16 cellular contexts compared by ENCODE assay signal in the genomic region with DNA sequence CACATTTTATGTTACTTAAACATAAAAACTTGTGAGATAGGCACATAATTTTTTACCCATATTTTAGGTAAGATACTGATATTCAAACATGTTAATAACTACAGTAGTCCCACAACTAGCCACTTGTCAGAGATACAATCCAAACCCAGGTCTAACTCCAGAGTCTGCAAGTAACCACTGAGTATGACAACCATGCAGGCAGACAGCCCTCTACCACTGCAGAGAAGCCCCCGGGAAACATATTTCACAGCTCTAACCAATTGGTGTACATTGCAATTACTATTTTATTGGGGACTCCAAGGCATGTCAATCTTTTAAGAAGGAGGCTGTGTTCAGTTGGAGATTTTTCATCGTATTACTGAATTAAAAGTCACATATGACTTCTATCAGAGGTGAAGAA.
A peak's percentile ranks its signal among the peaks of the same experiment; 100 is the strongest.
DNase-seq lines count a peak whose midpoint lies in the region; ATAC-seq and TF ChIP-seq lines count a peak whose summit lies in the region.
"Had no signal": no experiment of that assay in that cellular context is flagged by ENCODE, and none has a peak within 500 bp of the region (broad histone marks: within the 10 kb centered on the region; RNA-seq: fewer than 3 reads in every experiment).

No MANE protein-coding gene starts in this region.

- peak overlapping the region in 9 of 10 donors; percentile 29 to 82 (median 61) for H3K27ac ChIP-seq in heart right ventricle
- peak overlapping the region; percentile 87 for H3K27ac ChIP-seq in brain microvascular endothelial cell
- H3K27ac ChIP-seq: prostate gland, WERI-Rb-1 had no signal

- no peaks in the 10 kb centered on the region for H3K27me3 ChIP-seq in heart right ventricle
- no peaks in the 10 kb centered on the region for H3K27me3 ChIP-seq in brain microvascular endothelial cell (replicated peaks)

- 57 to 72% methylated on average over 2 of the region's 2 CpGs for WGBS in heart right ventricle, 2 donors

- in situ Hi-C loops in brain microvascular endothelial cell (cut with HindIII; ENCODE audit: low pct_ligation_motif_present, low sequenced_read_pairs), result no loop called here
- in situ Hi-C loops in GM13976 (cut with MboI; ENCODE audit: low sequenced_read_pairs, unreplicated experiment), result no loop called here

- H3K4me3 ChIP-seq in heart right ventricle (no peak overlapping the region), brain microvascular endothelial cell (ENCODE audit: low read depth, low read length) (no peak overlapping the region)
- H3K4me3 ChIP-seq: prostate gland had no signal

- H3K4me1 Mint-ChIP-seq in type B pancreatic cell (ENCODE audit: unreplicated experiment), result peaks cover 56% of the 10 kb centered on the region

- no peaks in the 10 kb centered on the region for H3K9me3 Mint-ChIP-seq in type B pancreatic cell
- H3K9me3 Mint-ChIP-seq: CD8-positive, alpha-beta memory T cell had no signal

- H3K36me3 ChIP-seq in heart right ventricle (no peaks in the 10 kb centered on the region), brain microvascular endothelial cell (replicated peaks) (no peaks in the 10 kb centered on the region)
- H3K36me3 ChIP-seq: prostate gland, WERI-Rb-1 had no signal

- no peak for TF ChIP-seq CTCF in heart right ventricle (IDR thresholded peaks at IDR 0.05)
- TF ChIP-seq CTCF in brain microvascular endothelial cell (IDR thresholded peaks at IDR 0.05; ENCODE audit: low read depth, low read length, missing control alignments), result no peak
- no peak for TF ChIP-seq CTCF in type B pancreatic cell (conservative IDR thresholded peaks at IDR 0.05)
- no peak for TF ChIP-seq CTCF in GM13976 (IDR thresholded peaks at IDR 0.05; ENCODE audit: borderline replicate concordance, control extremely low read depth, extremely low read depth, insufficient read depth, missing control alignments)

- H3K27me3 Mint-ChIP-seq in type B pancreatic cell, result no peaks in the 10 kb centered on the region

- peaks cover 7 to 50% (median 40%) of the 10 kb centered on the region in 9 donors for H3K4me1 ChIP-seq in heart right ventricle
- H3K4me1 ChIP-seq: prostate gland had no signal

- intact Hi-C loops in heart right ventricle (cut with DNase I) (loop anchor here in 9 of 10 donors (2.0 to 10.0 kb wide), 7 partner anchors 65 to 357 kb away; no protein-coding TSS in a partner anchor), Right ventricle myocardium superior (cut with DNase I) (loop anchor here (10.0 kb wide), 1 partner anchor 87 kb away; no protein-coding TSS in a partner anchor)

- H3K27ac Mint-ChIP-seq in type B pancreatic cell, result peak overlapping the region; percentile 28

- no peak for ATAC-seq in heart right ventricle
- no peak for ATAC-seq in Right ventricle myocardium superior (ENCODE audit: poor library complexity)
- no peak for ATAC-seq in HG02798 (IDR thresholded peaks at IDR 0.05; ENCODE audit: poor library complexity, unreplicated experiment)

- H3K9me3 ChIP-seq in heart right ventricle, result no peaks in the 10 kb centered on the region
- H3K9me3 ChIP-seq: prostate gland had no signal

- H3K4me3 Mint-ChIP-seq in type B pancreatic cell, result peak overlapping the region; percentile 53
- H3K4me3 Mint-ChIP-seq: CD8-positive, alpha-beta memory T cell had no signal

- DNase-seq in heart right ventricle (no peak), Right ventricle myocardium superior (no peak), brain microvascular endothelial cell (no peak), myocyte (ENCODE audit: low read depth) (peak; percentile 49), type B pancreatic cell (ENCODE audit: extremely low spot score, unreplicated experiment) (no peak), NCI-H1092 (lab: John Stamatoyannopoulos, UW) (no peak), GM13976 (ENCODE audit: low spot score) (no peak)
- DNase-seq: activated gamma-delta T cell treated with Interleukin-2 at 50 U/mL for 16 hours; CD8-positive, alpha-beta memory T cell; GDM1; NCI-H1930; NCI-H524; SW 1271; WERI-Rb-1 had no signal

- peaks cover 7% of the 10 kb centered on the region for H3K36me3 Mint-ChIP-seq in type B pancreatic cell
